In genomic region chr1:225511828-225512381, GRCh38 we compare ENCODE assay signal across 24 cellular contexts.
"Had no signal": no experiment of that assay in that cellular context is flagged by ENCODE, and none has a peak within 500 bp of the region (broad histone marks: within the 10 kb centered on the region; RNA-seq: fewer than 3 reads in every experiment).

No MANE protein-coding gene starts in this region.

- ATAC-seq: activated CD4-positive, alpha-beta T cell treated with anti-CD3 and anti-CD28 coated beads for 36 hours; activated T-helper 17 cell treated with anti-CD3 and anti-CD28 coated beads, Interleukin-2, amount 50 U/mL, for 72 hours; PC-3 had no signal

- H3K36me3 Mint-ChIP-seq: activated naive CD8-positive, alpha-beta T cell had no signal

- H3K4me1 Mint-ChIP-seq: activated CD4-positive, alpha-beta memory T cell treated with anti-CD3 and anti-CD28 coated beads, Interleukin-2, amount 10 ng/mL, durations not matched to agents 7 days and 5 days had no signal

- H3K27me3 ChIP-seq: brain microvascular endothelial cell, cardiac muscle cell had no signal

- H3K4me3 ChIP-seq: cardiac muscle cell had no signal

- H3K4me3 Mint-ChIP-seq: activated CD4-positive, alpha-beta memory T cell treated with anti-CD3 and anti-CD28 coated beads, Interleukin-2, amount 10 ng/mL, durations not matched to agents 7 days and 5 days; activated CD4-positive, alpha-beta T cell treated with anti-CD3 and anti-CD28 coated beads for 36 hours; activated naive CD4-positive, alpha-beta T cell treated with anti-CD3 and anti-CD28 coated beads for 36 hours; activated naive CD8-positive, alpha-beta T cell; activated T-helper 17 cell treated with anti-CD3 and anti-CD28 coated beads, Interleukin-2, amount 50 U/mL, for 72 hours had no signal

- H3K27ac ChIP-seq: brain microvascular endothelial cell, cardiac muscle cell, VCaP had no signal

- H3K27me3 Mint-ChIP-seq: activated naive CD8-positive, alpha-beta T cell had no signal

- H3K27ac Mint-ChIP-seq: activated CD4-positive, alpha-beta memory T cell treated with anti-CD3 and anti-CD28 coated beads, Interleukin-2, amount 10 ng/mL, durations not matched to agents 7 days and 5 days; activated CD4-positive, alpha-beta T cell treated with anti-CD3 and anti-CD28 coated beads for 36 hours; activated naive CD4-positive, alpha-beta T cell treated with anti-CD3 and anti-CD28 coated beads for 36 hours; activated naive CD8-positive, alpha-beta T cell; activated T-helper 17 cell treated with anti-CD3 and anti-CD28 coated beads, Interleukin-2, amount 50 U/mL, for 72 hours had no signal

- DNase-seq: activated CD4-positive, alpha-beta memory T cell treated with anti-CD3 and anti-CD28 coated beads, Interleukin-2, amount 10 ng/mL, durations not matched to agents 7 days and 5 days; activated CD4-positive, alpha-beta T cell treated with anti-CD3 and anti-CD28 coated beads for 36 hours; activated CD4-positive, alpha-beta T cell treated with anti-CD3 and anti-CD28 coated beads, Interleukin-2, amount 50 U/mL, for 1 hour; activated gamma-delta T cell; activated naive CD4-positive, alpha-beta T cell treated with anti-CD3 and anti-CD28 coated beads for 36 hours; activated T-cell treated with anti-CD3 and anti-CD28 coated beads for 4 hours; activated T-cell treated with anti-CD3 and anti-CD28 coated beads, Interleukin-2, amount 50 U/mL, for 48 hours; amygdala; brain microvascular endothelial cell; MM.1S; NCI-H1105; NCI-H1436; NCI-H1694 treated with DMSO at 0.1 percent for 48 hours; NCI-H2029 treated with DMSO at 0.1 percent for 48 hours; NCI-H345; NCI-H510A; NCI-H526 treated with DMSO at 0.1 percent for 48 hours; PC-3; SIG-M5; T-helper 1 cell had no signal

- H3K9me3 Mint-ChIP-seq: activated CD4-positive, alpha-beta memory T cell treated with anti-CD3 and anti-CD28 coated beads, Interleukin-2, amount 10 ng/mL, durations not matched to agents 7 days and 5 days; activated naive CD4-positive, alpha-beta T cell treated with anti-CD3 and anti-CD28 coated beads for 36 hours; activated T-helper 17 cell treated with anti-CD3 and anti-CD28 coated beads, Interleukin-2, amount 50 U/mL, for 72 hours had no signal
